31 cellular contexts compared by ENCODE assay signal in the genomic region with DNA sequence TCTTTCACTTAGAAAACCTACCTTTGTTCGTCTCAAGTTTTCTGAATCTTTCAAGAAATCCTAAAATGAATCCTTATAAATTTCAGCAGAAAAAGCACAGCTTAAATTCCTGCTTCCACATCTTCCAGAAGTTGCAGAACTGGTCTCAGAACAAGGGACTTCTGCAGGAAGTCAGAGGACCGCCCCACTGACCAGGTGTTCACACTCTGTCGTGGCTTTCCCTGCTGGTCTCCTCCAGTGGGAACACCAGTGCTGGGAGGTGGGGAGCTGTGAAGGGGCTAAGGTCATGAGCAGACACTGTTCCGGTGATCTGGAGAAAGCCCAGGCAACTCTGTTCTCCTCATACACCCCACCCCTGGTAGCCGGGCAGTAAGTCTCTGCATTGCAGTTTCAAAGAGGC. TPM values are rescaled to one million over a fixed set of nuclear protein-coding genes. Genes with fewer than 3 reads are reported as not detected.
DNase-seq lines count a peak whose midpoint lies in the region; ATAC-seq and TF ChIP-seq lines count a peak whose summit lies in the region.
"Had no signal": no experiment of that assay in that cellular context is flagged by ENCODE, and none has a peak within 500 bp of the region (broad histone marks: within the 10 kb centered on the region; RNA-seq: fewer than 3 reads in every experiment).

No MANE protein-coding gene starts in this region.

- no peak for DNase-seq in GM23338 (ENCODE audit: low spot score)
- no peak for DNase-seq in hepatocyte (ENCODE audit: low spot score)
- DNase-seq in stimulated activated naive CD8-positive, alpha-beta T cell treated with anti-CD3 and anti-CD28 coated beads, Interleukin-15, amount 100 ng/mL, for 72 hours = no peak
- no peak for DNase-seq in activated CD4-positive, CD25-positive, alpha-beta regulatory T cell treated with anti-CD3 and anti-CD28 coated beads, Interleukin-2, amount 50 U/mL, for 72 hours
- DNase-seq: activated CD4-positive, alpha-beta T cell treated with anti-CD3 and anti-CD28 coated beads for 48 hours; activated naive CD8-positive, alpha-beta T cell treated with anti-CD3 and anti-CD28 coated beads, Interleukin-2, amount 50 U/mL, for 24 hours; activated T-cell treated with anti-CD3 and anti-CD28 coated beads, Interleukin-2, amount 50 U/mL, for 24 hours; caudate nucleus; CD8-positive, alpha-beta memory T cell; cortex of kidney; IMR-90; left cardiac atrium; MV-4-11; retina; stimulated activated naive CD4-positive, alpha-beta T cell treated with Interleukin-2 at 50 U/mL for 16 hours; T-cell; testis; WERI-Rb-1 had no signal

- peaks cover 24% of the 10 kb centered on the region for H3K27me3 ChIP-seq in GM23338 (ENCODE audit: insufficient read depth)
- H3K27me3 ChIP-seq in hepatocyte = peaks cover 24% of the 10 kb centered on the region
- H3K27me3 ChIP-seq: pancreas, testis, vagina had no signal

- H3K4me1 ChIP-seq in GM23338 (ENCODE audit: insufficient read depth) (peaks cover 31% of the 10 kb centered on the region), hepatocyte (ENCODE audit: insufficient read depth) (peaks cover 18% of the 10 kb centered on the region)
- H3K4me1 ChIP-seq: HAP-1 had no signal

- no peak for ATAC-seq in GM23338
- ATAC-seq in activated T-helper 17 cell treated with anti-CD3 and anti-CD28 coated beads, Interleukin-2, amount 50 U/mL, for 72 hours (replicated peaks) = no peak
- no peak for ATAC-seq in stimulated activated naive CD8-positive, alpha-beta T cell treated with anti-CD3 and anti-CD28 coated beads, Interleukin-15, amount 100 ng/mL, for 72 hours
- ATAC-seq in GM19452 (IDR thresholded peaks at IDR 0.05; ENCODE audit: unreplicated experiment) = no peak
- ATAC-seq: GM12878, left cardiac atrium, pancreas, T-cell had no signal

- peaks cover 51% of the 10 kb centered on the region for H3K4me1 Mint-ChIP-seq in GM23338
- H3K4me1 Mint-ChIP-seq in activated T-helper 17 cell treated with anti-CD3 and anti-CD28 coated beads, Interleukin-2, amount 50 U/mL, for 72 hours = peaks cover 10% of the 10 kb centered on the region
- peaks cover 43% of the 10 kb centered on the region for H3K4me1 Mint-ChIP-seq in stimulated activated naive CD8-positive, alpha-beta T cell treated with anti-CD3 and anti-CD28 coated beads, Interleukin-15, amount 100 ng/mL, for 72 hours

- H3K79me2 ChIP-seq in GM23338 (replicated peaks; ENCODE audit: insufficient read depth) (peaks cover 25% of the 10 kb centered on the region), hepatocyte (peaks cover 11% of the 10 kb centered on the region)

- no peak for TF ChIP-seq CTCF in GM23338 (conservative IDR thresholded peaks at IDR 0.05; ENCODE audit: low read depth in 2 of 2)
- TF ChIP-seq CTCF in hepatocyte (IDR thresholded peaks at IDR 0.05; ENCODE audit: poor library complexity) = no peak

- H3K27ac Mint-ChIP-seq in GM23338 = no peak overlapping the region
- H3K27ac Mint-ChIP-seq in activated T-helper 17 cell treated with anti-CD3 and anti-CD28 coated beads, Interleukin-2, amount 50 U/mL, for 72 hours = peak overlapping the region; percentile 17
- no peak overlapping the region for H3K27ac Mint-ChIP-seq in stimulated activated naive CD8-positive, alpha-beta T cell treated with anti-CD3 and anti-CD28 coated beads, Interleukin-15, amount 100 ng/mL, for 72 hours
- H3K27ac Mint-ChIP-seq: activated naive CD8-positive, alpha-beta T cell treated with anti-CD3 and anti-CD28 coated beads, Interleukin-2, amount 50 U/mL, for 24 hours; activated T-cell treated with anti-CD3 and anti-CD28 coated beads, Interleukin-2, amount 50 U/mL, for 24 hours; CD8-positive, alpha-beta memory T cell; memory B cell; neural progenitor cell had no signal

- H3K9me3 Mint-ChIP-seq in GM23338 = no peaks in the 10 kb centered on the region
- H3K9me3 Mint-ChIP-seq in activated T-helper 17 cell treated with anti-CD3 and anti-CD28 coated beads, Interleukin-2, amount 50 U/mL, for 72 hours = no peaks in the 10 kb centered on the region
- H3K9me3 Mint-ChIP-seq in stimulated activated naive CD8-positive, alpha-beta T cell treated with anti-CD3 and anti-CD28 coated beads, Interleukin-15, amount 100 ng/mL, for 72 hours = no peaks in the 10 kb centered on the region
- H3K9me3 Mint-ChIP-seq: activated naive CD8-positive, alpha-beta T cell treated with anti-CD3 and anti-CD28 coated beads, Interleukin-2, amount 50 U/mL, for 24 hours; activated T-cell treated with anti-CD3 and anti-CD28 coated beads, Interleukin-2, amount 50 U/mL, for 24 hours; CD8-positive, alpha-beta memory T cell; memory B cell; neural progenitor cell; T-cell had no signal

- H2AFZ ChIP-seq in GM23338 (no peak overlapping the region), hepatocyte (no peak overlapping the region)
- H2AFZ ChIP-seq: neural progenitor cell had no signal

- H3K4me3 ChIP-seq in GM23338 (no peak overlapping the region), hepatocyte (no peak overlapping the region), skin epidermis (peak overlapping the region in 4 of 7 experiments; percentile 44 to 71 (median 60))
- H3K4me3 ChIP-seq: GM12878, HAP-1, neural progenitor cell, testis had no signal

- H3F3A ChIP-seq in GM23338 (replicated peaks; ENCODE audit: low read depth) = peaks cover 7% of the 10 kb centered on the region

- peak overlapping the region; percentile 27; the same call in 1 of the 3 replicates for H3K4me3 Mint-ChIP-seq in GM23338
- H3K4me3 Mint-ChIP-seq in activated T-helper 17 cell treated with anti-CD3 and anti-CD28 coated beads, Interleukin-2, amount 50 U/mL, for 72 hours = peak overlapping the region; percentile 79
- H3K4me3 Mint-ChIP-seq in stimulated activated naive CD8-positive, alpha-beta T cell treated with anti-CD3 and anti-CD28 coated beads, Interleukin-15, amount 100 ng/mL, for 72 hours = no peak overlapping the region
- H3K4me3 Mint-ChIP-seq: activated naive CD8-positive, alpha-beta T cell treated with anti-CD3 and anti-CD28 coated beads, Interleukin-2, amount 50 U/mL, for 24 hours; activated T-cell treated with anti-CD3 and anti-CD28 coated beads, Interleukin-2, amount 50 U/mL, for 24 hours; memory B cell; neural progenitor cell; T-cell had no signal

- H3K4me2 ChIP-seq in GM23338 (no peak overlapping the region), hepatocyte (peak overlapping the region; percentile 37)
- H3K4me2 ChIP-seq: neural progenitor cell had no signal

- H3K27ac ChIP-seq in GM23338 (ENCODE audit: low read depth) (no peak overlapping the region), hepatocyte (no peak overlapping the region), skin epidermis (peak overlapping the region in 8 of 21 experiments; percentile 7 to 84 (median 29))
- H3K27ac ChIP-seq: neural progenitor cell, RWPE1, testis, vagina, WERI-Rb-1 had no signal

- H3K9me2 ChIP-seq in GM23338 (ENCODE audit: insufficient read depth) = no peaks in the 10 kb centered on the region
- no peaks in the 10 kb centered on the region for H3K9me2 ChIP-seq in hepatocyte (replicated peaks; ENCODE audit: insufficient read depth)

- peaks cover 10% of the 10 kb centered on the region; the same call in 1 of the 2 replicates for H4K20me1 ChIP-seq in GM23338 (replicated peaks; ENCODE audit: insufficient read depth)
- peaks cover 7% of the 10 kb centered on the region for H4K20me1 ChIP-seq in hepatocyte (ENCODE audit: insufficient read depth, poor library complexity, severe bottlenecking)

- peaks cover 48% of the 10 kb centered on the region for H3K36me3 Mint-ChIP-seq in GM23338 (ENCODE audit: low read depth)
- H3K36me3 Mint-ChIP-seq in activated T-helper 17 cell treated with anti-CD3 and anti-CD28 coated beads, Interleukin-2, amount 50 U/mL, for 72 hours (ENCODE audit: low read depth) = peaks cover 69% of the 10 kb centered on the region
- H3K36me3 Mint-ChIP-seq: T-cell had no signal

- 66% methylated on average over 5 of the region's 5 CpGs for WGBS in hepatocyte (ENCODE audit: low lambda C conversion rate, missing lambda C conversion rate)

- H3K9me3 ChIP-seq in hepatocyte (ENCODE audit: low read depth) = no peaks in the 10 kb centered on the region
- H3K9me3 ChIP-seq: HAP-1, pancreas, testis, vagina had no signal

- peaks cover 21% of the 10 kb centered on the region for H3K27me3 Mint-ChIP-seq in GM23338 (ENCODE audit: insufficient read depth, low read depth, poor library complexity)
- peaks cover 22% of the 10 kb centered on the region for H3K27me3 Mint-ChIP-seq in activated T-helper 17 cell treated with anti-CD3 and anti-CD28 coated beads, Interleukin-2, amount 50 U/mL, for 72 hours
- H3K27me3 Mint-ChIP-seq in stimulated activated naive CD8-positive, alpha-beta T cell treated with anti-CD3 and anti-CD28 coated beads, Interleukin-15, amount 100 ng/mL, for 72 hours = peaks cover 41% of the 10 kb centered on the region

- peaks cover 11% of the 10 kb centered on the region; the same call in 1 of the 2 replicates for H3K36me3 ChIP-seq in GM23338 (ENCODE audit: insufficient read depth)
- no peaks in the 10 kb centered on the region for H3K36me3 ChIP-seq in hepatocyte (replicated peaks; ENCODE audit: insufficient read depth, low read depth)
- H3K36me3 ChIP-seq: HAP-1, neural progenitor cell, vagina, WERI-Rb-1 had no signal

TF ChIP-seq in GM23338, 12 proteins besides CTCF, POLR2A, EP300 and RAD21 (continues in another document):
- TF ChIP-seq JUNB (IDR thresholded peaks at IDR 0.05; ENCODE audit: unreplicated experiment) (no peak), POLR2AphosphoS5 (IDR thresholded peaks at IDR 0.05; ENCODE audit: low read depth) (no peak)

RNA-seq across cellular contexts. Expression of a gene that starts 3.5 kb away (rescaled TPM):
- 20.9 and 24.8 TPM in 2 replicates for total RNA-seq in GM23338 (2014; rRNA removed; shearing (Covaris generic))
- polyA plus RNA-seq in GM23338 (2016; fragmentation: Nextera tagmentation; extraction: Ambion mirVana) (7.9 and 9.7 TPM in 2 replicates), hepatocyte (6.6 and 10.1 TPM in 2 replicates)
- 10 to 100 TPM in 1 of 2 donors, 1 to 10 TPM in 1; 2.2 to 23.6 TPM for total RNA-seq in activated T-helper 17 cell treated with anti-CD3 and anti-CD28 coated beads, Interleukin-2, amount 50 U/mL, for 72 hours
- 10.2 and 11.2 TPM in 2 replicates for total RNA-seq in hepatocyte
- total RNA-seq: GM12878, IMR-90, LHCN-M2, myocyte had no signal
- polyA plus RNA-seq: BJ, GM12878, IMR-90 had no signal

Comparison
In these comparisons a context has a peak if more than half of its experiments do, and no peak if none do; other contexts are left out.
1. H3K4me3 ChIP-seq: peak in skin epidermis (4 of 7); none in GM23338 (single experiment) and hepatocyte (single experiment).
2. H3K4me3 Mint-ChIP-seq: peak in GM23338 (single experiment) and activated T-helper 17 cell treated with anti-CD3 and anti-CD28 coated beads, Interleukin-2, amount 50 U/mL, for 72 hours (single experiment); none in stimulated activated naive CD8-positive, alpha-beta T cell treated with anti-CD3 and anti-CD28 coated beads, Interleukin-15, amount 100 ng/mL, for 72 hours (0 of 2).